Comparison of ENCODE assay signal across 1 cellular context in the genomic region with DNA sequence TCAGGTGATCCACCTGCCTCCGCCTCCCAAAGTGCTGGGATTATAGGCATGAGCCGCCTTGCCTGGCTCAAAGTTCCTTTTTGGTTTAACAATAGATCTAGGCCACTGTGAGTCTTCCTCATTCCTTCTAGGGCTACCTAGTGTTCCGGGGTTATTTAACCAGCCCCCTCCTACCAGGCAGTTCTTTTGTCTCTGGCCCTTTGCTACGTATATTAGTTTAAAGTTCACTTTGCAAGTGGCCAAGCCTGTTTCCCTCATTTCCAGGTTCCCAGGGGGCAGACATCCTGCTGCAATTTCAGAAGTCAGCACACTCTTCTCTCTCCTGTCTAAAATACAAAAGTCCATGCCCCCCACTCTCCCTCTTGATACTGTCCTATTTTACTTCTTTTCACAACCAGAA. TPM values are rescaled to one million over a fixed set of nuclear protein-coding genes. Genes with fewer than 3 reads are reported as not detected.
"Had no signal": no experiment of that assay in that cellular context is flagged by ENCODE, and none has a peak within 500 bp of the region (broad histone marks: within the 10 kb centered on the region; RNA-seq: fewer than 3 reads in every experiment).

No MANE protein-coding gene starts in this region.

RNA-seq across cellular contexts. Expression of gene SSC4D, which starts 49.0 kb away (rescaled TPM):
- total RNA-seq: ascending aorta had no signal
